Comparison of ENCODE assay signal across 10 cellular contexts in genomic region chr11:86292912-86293606, GRCh38. TPM values are rescaled to one million over a fixed set of nuclear protein-coding genes. Genes with fewer than 3 reads are reported as not detected.
DNase-seq lines count a peak whose midpoint lies in the region; ATAC-seq and TF ChIP-seq lines count a peak whose summit lies in the region.
"Had no signal": no experiment of that assay in that cellular context is flagged by ENCODE, and none has a peak within 500 bp of the region (broad histone marks: within the 10 kb centered on the region; RNA-seq: fewer than 3 reads in every experiment).

No MANE protein-coding gene starts in this region.

- H3K9me3 Mint-ChIP-seq in naive thymus-derived CD8-positive, alpha-beta T cell = no peaks in the 10 kb centered on the region

- peaks cover 2 to 25% (median 11%) of the 10 kb centered on the region in 4 donors for H3K4me1 Mint-ChIP-seq in naive thymus-derived CD8-positive, alpha-beta T cell

- H3K4me2 ChIP-seq in MM.1S (ENCODE audit: low read depth, low read length) = no peak overlapping the region

- no peaks in the 10 kb centered on the region for H3F3A ChIP-seq in MM.1S (ENCODE audit: insufficient read depth, low read length)

- H3K36me3 Mint-ChIP-seq in naive thymus-derived CD8-positive, alpha-beta T cell = peaks cover 0 to 2% (median 0%) of the 10 kb centered on the region in 3 donors

- POLR2A ChIA-PET in naive thymus-derived CD8-positive, alpha-beta T cell (lab: Charles Lee) = interaction anchor here (0.6 to 1.0 kb wide), 2 partner anchors 48 to 256 kb away, joined by 3 to 5 read pairs; partner anchors contain the start of gene EED

- no peak for TF ChIP-seq CTCF in MM.1S (IDR thresholded peaks at IDR 0.05; ENCODE audit: low read length)
- TF ChIP-seq CTCF in WERI-Rb-1 (IDR thresholded peaks at IDR 0.05; ENCODE audit: low read depth, low read length) = no peak

- peak overlapping the region in 4 of 10 donors; percentile 21 to 88 (median 76) for H3K27ac Mint-ChIP-seq in naive thymus-derived CD8-positive, alpha-beta T cell

- peak overlapping the region in 1 of 10 donors; percentile 56 for H3K4me3 Mint-ChIP-seq in naive thymus-derived CD8-positive, alpha-beta T cell

- H3K79me2 ChIP-seq in MM.1S (ENCODE audit: low read length) = no peaks in the 10 kb centered on the region

- ATAC-seq in GM19025 (IDR thresholded peaks at IDR 0.05; ENCODE audit: low read depth, unreplicated experiment) (peak; percentile 61), GM21825 (IDR thresholded peaks at IDR 0.05; ENCODE audit: unreplicated experiment) (peak; percentile 70), HG03558 (IDR thresholded peaks at IDR 0.05; ENCODE audit: extremely low read depth, unreplicated experiment) (peak; percentile 37)
- peak; percentile 35 to 51 for ATAC-seq in naive thymus-derived CD8-positive, alpha-beta T cell

- H3K9me3 ChIP-seq in MM.1S (replicated peaks; ENCODE audit: insufficient read depth, low read length) (no peaks in the 10 kb centered on the region), WERI-Rb-1 (ENCODE audit: severe bottlenecking) (no peaks in the 10 kb centered on the region)

- no peaks in the 10 kb centered on the region for H3K4me1 ChIP-seq in MM.1S (ENCODE audit: low read length)

- no peaks in the 10 kb centered on the region for H3K9me2 ChIP-seq in MM.1S (replicated peaks; ENCODE audit: insufficient read depth, low read length)

- no peaks in the 10 kb centered on the region for H3K27me3 Mint-ChIP-seq in naive thymus-derived CD8-positive, alpha-beta T cell

- no peak for DNase-seq in naive thymus-derived CD8-positive, alpha-beta T cell
- DNase-seq in MM.1S (no peak), COR-L47 (lab: John Stamatoyannopoulos, UW) (no peak), WERI-Rb-1 (no peak), HCEC 1CT (no peak)

- H3K4me3 ChIP-seq in MM.1S (ENCODE audit: low read length) = no peak overlapping the region
- H3K4me3 ChIP-seq in WERI-Rb-1 (ENCODE audit: low read depth, low read length) = no peak overlapping the region
- H3K4me3 ChIP-seq: lung had no signal

- H4K20me1 ChIP-seq in MM.1S (ENCODE audit: insufficient read depth, low read length) = no peaks in the 10 kb centered on the region

- no peak overlapping the region for H3K9ac ChIP-seq in MM.1S (ENCODE audit: low read length)

- H3K36me3 ChIP-seq in MM.1S (replicated peaks; ENCODE audit: insufficient read depth, low read length) (no peaks in the 10 kb centered on the region), WERI-Rb-1 (no peaks in the 10 kb centered on the region)

- H3K27me3 ChIP-seq in MM.1S (replicated peaks; ENCODE audit: insufficient read depth, low read length) = no peaks in the 10 kb centered on the region
- no peaks in the 10 kb centered on the region for H3K27me3 ChIP-seq in WERI-Rb-1 (ENCODE audit: insufficient read depth, low read depth, severe bottlenecking)

- no peak overlapping the region for H3K27ac ChIP-seq in MM.1S (ENCODE audit: low read length)
- no peak overlapping the region for H3K27ac ChIP-seq in WERI-Rb-1
- H3K27ac ChIP-seq: epithelial cell of prostate had no signal

- H2AFZ ChIP-seq in MM.1S (ENCODE audit: low read length) = no peak overlapping the region

RNA-seq across cellular contexts. Expression of gene HIKESHI, which starts 9.0 kb away (rescaled TPM):
- 10 to 100 TPM; 33.5 to 34.9 TPM for total RNA-seq in naive thymus-derived CD8-positive, alpha-beta T cell
- 10 to 100 TPM; 86.4 to 96.0 (median 94.3) TPM for polyA plus RNA-seq in naive thymus-derived CD8-positive, alpha-beta T cell

RNA-seq across cellular contexts. Expression of gene EED, which starts 48.5 kb away (rescaled TPM):
- total RNA-seq in naive thymus-derived CD8-positive, alpha-beta T cell = 10 to 100 TPM; 31.1 to 31.5 TPM
- polyA plus RNA-seq in naive thymus-derived CD8-positive, alpha-beta T cell = 10 to 100 TPM; 10.9 to 19.2 (median 12.1) TPM
